8 cellular contexts compared by ENCODE assay signal in the genomic region with DNA sequence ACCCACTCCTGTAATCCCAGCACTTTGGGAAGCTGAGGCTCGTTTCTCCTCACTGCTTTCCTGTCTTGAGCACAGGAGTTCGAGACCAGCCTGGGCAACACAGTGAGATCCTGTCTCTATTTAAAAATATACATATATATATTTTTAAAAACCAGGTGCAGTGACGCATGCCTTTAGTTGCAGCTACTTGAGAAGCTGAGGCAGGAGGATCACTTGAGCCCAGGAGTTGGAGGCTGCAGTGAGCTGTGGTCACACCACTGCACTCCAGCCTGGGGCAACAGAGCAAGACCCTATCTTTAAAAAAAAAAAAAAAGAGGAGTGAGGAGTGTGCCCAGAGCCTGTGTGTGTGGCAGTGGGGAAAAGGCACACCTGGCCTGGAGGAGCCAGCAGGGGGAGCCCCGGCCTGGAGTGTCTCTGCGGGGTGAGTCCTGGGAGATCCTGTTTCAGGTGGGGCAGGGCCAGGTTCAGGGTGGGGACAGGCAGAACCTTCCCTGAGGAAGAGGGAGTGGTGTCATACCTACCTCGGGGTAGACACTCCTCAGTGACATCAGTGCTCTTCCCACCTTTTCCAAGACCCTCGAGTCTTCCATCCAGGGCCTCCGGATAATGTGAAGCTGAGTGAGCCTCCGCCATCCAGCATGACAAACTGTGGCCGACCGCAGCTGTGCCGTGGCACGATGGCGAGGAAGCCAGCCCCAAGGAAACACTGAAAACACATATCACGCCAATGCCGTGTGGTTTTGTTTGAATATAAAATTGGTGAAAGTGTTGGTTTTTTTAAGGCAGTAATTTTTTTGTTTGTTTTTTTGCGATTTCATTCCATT. TPM values are rescaled to one million over a fixed set of nuclear protein-coding genes. Genes with fewer than 3 reads are reported as not detected.
A peak's percentile ranks its signal among the peaks of the same experiment; 100 is the strongest.
DNase-seq lines count a peak whose midpoint lies in the region; ATAC-seq and TF ChIP-seq lines count a peak whose summit lies in the region.

No MANE protein-coding gene starts in this region.

- H3K4me3 ChIP-seq in AG09309 (ENCODE audit: control insufficient read depth, low read depth, low read length) (no peak overlapping the region), HCT116 (replicated peaks in 1 of 2; ENCODE audit: low read depth in 1 of 2, low read length in 2 of 2) (no peak overlapping the region), dorsolateral prefrontal cortex (no peak overlapping the region)

- no peak overlapping the region for H3K9ac ChIP-seq in HCT116 (ENCODE audit: low read length)

- H3K27me3 Mint-ChIP-seq in natural killer cell (ENCODE audit: low read depth in 2 of 2) = no peaks in the 10 kb centered on the region

- ATAC-seq in HCT116 (peak; percentile 98), natural killer cell (peak; percentile 57 to 84 (median 83)), GM19324 (IDR thresholded peaks at IDR 0.05; ENCODE audit: low FRiP score, unreplicated experiment) (no peak)

- no peaks in the 10 kb centered on the region for H3K9me3 ChIP-seq in HCT116 (ENCODE audit: control insufficient read depth in 1 of 2, insufficient read depth in 1 of 2, low read depth in 1 of 2, low read length in 2 of 2)

- POLR2A ChIA-PET in HCT116 (lab: Charles Lee) = no interaction called here

- intact Hi-C loops in HCT116 (cut with micrococcal nuclease) = loop anchor here (1.0 kb wide), 1 partner anchor 22 kb away; no protein-coding TSS in a partner anchor
- intact Hi-C loops in dorsolateral prefrontal cortex (cut with DNase I) = no loop called here
- intact Hi-C loops in natural killer cell (cut with micrococcal nuclease) = loop anchor here (1.0 kb wide), 1 partner anchor 22 kb away; no protein-coding TSS in a partner anchor

- CTCF ChIA-PET in HCT116 (lab: Charles Lee) = no interaction called here

- H3K27me3 ChIP-seq in HCT116 (ENCODE audit: insufficient read depth, low read length) (no peaks in the 10 kb centered on the region), dorsolateral prefrontal cortex (no peaks in the 10 kb centered on the region)

- no peak for TF ChIP-seq POLR2A in HCT116 (IDR thresholded peaks at IDR 0.05; ENCODE audit: borderline replicate concordance, extremely low read depth, insufficient read depth, insufficient read length)

- H3K27ac ChIP-seq in HCT116 (ENCODE audit: low read depth, low read length) (no peak overlapping the region), dorsolateral prefrontal cortex (no peak overlapping the region)

- RAD21 ChIA-PET in HCT116 (lab: Charles Lee; ENCODE audit: low non-redundant PET in 1 of 2, low total read pairs in 2 of 2, uncharacterized antibody in 2 of 2, unreplicated experiment in 2 of 2) = no interaction called here

- BruUV-seq in HCT116 (replicated peaks; lab: Mats Ljungman, UMichigan) = no TSS peak

- no peaks in the 10 kb centered on the region for H3K79me2 ChIP-seq in HCT116 (ENCODE audit: insufficient read depth, low read length)

- H3K9me3 Mint-ChIP-seq in natural killer cell = no peaks in the 10 kb centered on the region

- DNase-seq in AG09309 (ENCODE audit: low read depth) (no peak), HCT116 (ENCODE audit: low read depth, low spot score) (no peak), dorsolateral prefrontal cortex (no peak), natural killer cell (peak; percentile 55), COLO829 (ENCODE audit: low spot score) (no peak), DMS79 (lab: John Stamatoyannopoulos, UW) (no peak)
- peak; percentile 67 to 73 for DNase-seq in activated CD4-positive, alpha-beta T cell treated with anti-CD3 and anti-CD28 coated beads for 4 hours

- peak overlapping the region; percentile 28; the same call in 1 of the 2 replicates for H3K4me2 ChIP-seq in HCT116 (ENCODE audit: low read length)

- no peaks in the 10 kb centered on the region for H4K20me1 ChIP-seq in HCT116 (ENCODE audit: insufficient read depth)

- peaks cover 0 to 4% of the 10 kb centered on the region in 2 donors for H3K4me1 Mint-ChIP-seq in natural killer cell

- H3K9me2 ChIP-seq in HCT116 (ENCODE audit: insufficient read depth) = no peaks in the 10 kb centered on the region

- H3K36me3 ChIP-seq in HCT116 (ENCODE audit: control insufficient read depth in 1 of 2, insufficient read depth in 2 of 2, low read length in 2 of 2) = peaks cover 23 to 30% of the 10 kb centered on the region in 2 experiments; a peak in 3 of 4 replicates

- no peaks in the 10 kb centered on the region for H3K36me3 Mint-ChIP-seq in natural killer cell

- peak; percentile 49 for TF ChIP-seq CTCF in AG09309 (IDR thresholded peaks at IDR 0.05; ENCODE audit: control insufficient read depth, insufficient read depth, low read depth, low read length, missing control alignments)
- peak; percentile 63 to 88 (median 66); a peak in 5 of 6 replicates for TF ChIP-seq CTCF in HCT116 (IDR thresholded peaks at IDR 0.05 in 2 of 3, conservative IDR thresholded peaks at IDR 0.05 in 1 of 3; ENCODE audit: borderline replicate concordance in 1 of 3, insufficient read depth in 1 of 3, low read depth in 2 of 3, low read length in 2 of 3)
- peak in 42 of 56 donors; percentile 17 to 56 (median 36) for TF ChIP-seq CTCF in dorsolateral prefrontal cortex (IDR thresholded peaks at IDR 0.05 in 54 of 56, conservative IDR thresholded peaks at IDR 0.05 in 2 of 56; ENCODE audit: low read depth in 1 of 56, partially characterized antibody in 56 of 56)
- peak; percentile 52 for TF ChIP-seq CTCF in natural killer cell (IDR thresholded peaks at IDR 0.05)

- TF ChIP-seq RAD21 in HCT116 (IDR thresholded peaks at IDR 0.05; ENCODE audit: low read depth) = peak; percentile 69

- H2AFZ ChIP-seq in HCT116 (ENCODE audit: low read depth, low read length, poor library complexity, severe bottlenecking) = no peak overlapping the region

- H3K27ac Mint-ChIP-seq in natural killer cell = no peak overlapping the region

- peaks cover 5 to 22% of the 10 kb centered on the region in 2 experiments for H3K4me1 ChIP-seq in HCT116 (ENCODE audit: control insufficient read depth in 1 of 2, insufficient read depth in 2 of 2, low read length in 2 of 2)

- no peak overlapping the region for H3K4me3 Mint-ChIP-seq in natural killer cell

TF ChIP-seq in HCT116, 20 proteins besides CTCF, POLR2A, EP300 and RAD21 (continues in another document):
- TF ChIP-seq SIN3A (IDR thresholded peaks at IDR 0.05; ENCODE audit: low read depth) = no peak
- TF ChIP-seq YY1 (IDR thresholded peaks at IDR 0.05; ENCODE audit: extremely low read depth, insufficient replicate concordance, low read depth, low read length) = no peak
- TF ChIP-seq CBX3 (IDR thresholded peaks at IDR 0.05; ENCODE audit: low read depth) = no peak
- TF ChIP-seq, protein P1, sequence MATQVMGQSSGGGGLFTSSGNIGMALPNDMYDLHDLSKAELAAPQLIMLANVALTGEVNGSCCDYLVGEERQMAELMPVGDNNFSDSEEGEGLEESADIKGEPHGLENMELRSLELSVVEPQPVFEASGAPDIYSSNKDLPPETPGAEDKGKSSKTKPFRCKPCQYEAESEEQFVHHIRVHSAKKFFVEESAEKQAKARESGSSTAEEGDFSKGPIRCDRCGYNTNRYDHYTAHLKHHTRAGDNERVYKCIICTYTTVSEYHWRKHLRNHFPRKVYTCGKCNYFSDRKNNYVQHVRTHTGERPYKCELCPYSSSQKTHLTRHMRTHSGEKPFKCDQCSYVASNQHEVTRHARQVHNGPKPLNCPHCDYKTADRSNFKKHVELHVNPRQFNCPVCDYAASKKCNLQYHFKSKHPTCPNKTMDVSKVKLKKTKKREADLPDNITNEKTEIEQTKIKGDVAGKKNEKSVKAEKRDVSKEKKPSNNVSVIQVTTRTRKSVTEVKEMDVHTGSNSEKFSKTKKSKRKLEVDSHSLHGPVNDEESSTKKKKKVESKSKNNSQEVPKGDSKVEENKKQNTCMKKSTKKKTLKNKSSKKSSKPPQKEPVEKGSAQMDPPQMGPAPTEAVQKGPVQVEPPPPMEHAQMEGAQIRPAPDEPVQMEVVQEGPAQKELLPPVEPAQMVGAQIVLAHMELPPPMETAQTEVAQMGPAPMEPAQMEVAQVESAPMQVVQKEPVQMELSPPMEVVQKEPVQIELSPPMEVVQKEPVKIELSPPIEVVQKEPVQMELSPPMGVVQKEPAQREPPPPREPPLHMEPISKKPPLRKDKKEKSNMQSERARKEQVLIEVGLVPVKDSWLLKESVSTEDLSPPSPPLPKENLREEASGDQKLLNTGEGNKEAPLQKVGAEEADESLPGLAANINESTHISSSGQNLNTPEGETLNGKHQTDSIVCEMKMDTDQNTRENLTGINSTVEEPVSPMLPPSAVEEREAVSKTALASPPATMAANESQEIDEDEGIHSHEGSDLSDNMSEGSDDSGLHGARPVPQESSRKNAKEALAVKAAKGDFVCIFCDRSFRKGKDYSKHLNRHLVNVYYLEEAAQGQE (IDR thresholded peaks at IDR 0.05; ENCODE audit: low read depth) = no peak
- no peak for TF ChIP-seq TCF7L2 (IDR thresholded peaks at IDR 0.05; ENCODE audit: borderline replicate concordance, extremely low read depth, insufficient read depth, insufficient read length)
- TF ChIP-seq ZFX (IDR thresholded peaks at IDR 0.05) = no peak
- TF ChIP-seq JUND (IDR thresholded peaks at IDR 0.05) = no peak
- TF ChIP-seq EZH2phosphoT487 (IDR thresholded peaks at IDR 0.05; ENCODE audit: borderline replicate concordance) = no peak
- no peak for TF ChIP-seq EGR1 (IDR thresholded peaks at IDR 0.05; ENCODE audit: low read depth)
- TF ChIP-seq, protein P2, sequence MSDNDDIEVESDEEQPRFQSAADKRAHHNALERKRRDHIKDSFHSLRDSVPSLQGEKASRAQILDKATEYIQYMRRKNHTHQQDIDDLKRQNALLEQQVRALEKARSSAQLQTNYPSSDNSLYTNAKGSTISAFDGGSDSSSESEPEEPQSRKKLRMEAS (IDR thresholded peaks at IDR 0.05) = no peak
- no peak for TF ChIP-seq FOSL1 (IDR thresholded peaks at IDR 0.05; ENCODE audit: low read depth)
- TF ChIP-seq CEBPB (IDR thresholded peaks at IDR 0.05; ENCODE audit: low read depth) = no peak
- TF ChIP-seq SRF (IDR thresholded peaks at IDR 0.05; ENCODE audit: low read depth) = no peak
- TF ChIP-seq POLR2AphosphoS5 (IDR thresholded peaks at IDR 0.05; ENCODE audit: low read depth, low read length) = no peak

RNA-seq across cellular contexts. Expression of a gene that starts 9.0 kb away (rescaled TPM):
- total RNA-seq in HCT116 (2021; ENCODE audit: unreplicated experiment) (192 TPM), dorsolateral prefrontal cortex (10 to 100 TPM in 115 of 120 experiments, 1 to 10 TPM in 5; 5.2 to 52.6 (median 17.8) TPM), natural killer cell (100 to 1,000 TPM; 161 to 184 (median 179) TPM)
- 365 and 430 TPM in 2 replicates for polyA plus RNA-seq in HCT116 (2012)

RNA-seq across cellular contexts. Expression of a gene that starts 39.8 kb away (rescaled TPM):
- total RNA-seq in HCT116 (2021; ENCODE audit: unreplicated experiment) (250 TPM), dorsolateral prefrontal cortex (100 to 1,000 TPM in 106 of 120 experiments, 10 to 100 TPM in 14; 84.1 to 180 (median 126) TPM), natural killer cell (10 to 100 TPM; 38.1 to 48.1 (median 47.9) TPM)
- polyA plus RNA-seq in HCT116 (2012) = 222 and 242 TPM in 2 replicates

RNA-seq across cellular contexts. Expression of a gene that starts 42.9 kb away (rescaled TPM):
- total RNA-seq in HCT116 (2021; ENCODE audit: unreplicated experiment) = 200 TPM
- polyA plus RNA-seq in HCT116 (2012) = 203 and 206 TPM in 2 replicates
- total RNA-seq in dorsolateral prefrontal cortex = 100 to 1,000 TPM in 4 of 120 experiments, 10 to 100 TPM in 116; 57.9 to 106 (median 75.1) TPM
- total RNA-seq in natural killer cell = 10 to 100 TPM; 55.3 to 60.6 (median 59.3) TPM

RNA-seq across cellular contexts. Expression of a gene that starts 43.2 kb away (rescaled TPM):
- total RNA-seq in HCT116 (2021; ENCODE audit: unreplicated experiment) (154 TPM), dorsolateral prefrontal cortex (10 to 100 TPM; 37.0 to 97.8 (median 64.0) TPM), natural killer cell (100 to 1,000 TPM; 145 to 190 (median 187) TPM)
- 157 and 178 TPM in 2 replicates for polyA plus RNA-seq in HCT116 (2012)

Comparison
In these comparisons a context has a peak if more than half of its experiments do, and no peak if none do; other contexts are left out.
1. DNase-seq: peak in activated CD4-positive, alpha-beta T cell treated with anti-CD3 and anti-CD28 coated beads for 4 hours (2 of 2) and natural killer cell (single experiment); none in AG09309 (single experiment), HCT116 (single experiment), dorsolateral prefrontal cortex (0 of 10), COLO829 (single experiment) and DMS79 (single experiment).
2. intact Hi-C loops: an anchor here in HCT116 (1.0 kb wide) and natural killer cell (1.0 kb wide); none called in dorsolateral prefrontal cortex.
3. Peak in every context shown above with its lines, with median percentiles within 50 percentile points of each other: CTCF ChIP-seq.